1 cellular context compared by ENCODE assay signal in the genomic region with DNA sequence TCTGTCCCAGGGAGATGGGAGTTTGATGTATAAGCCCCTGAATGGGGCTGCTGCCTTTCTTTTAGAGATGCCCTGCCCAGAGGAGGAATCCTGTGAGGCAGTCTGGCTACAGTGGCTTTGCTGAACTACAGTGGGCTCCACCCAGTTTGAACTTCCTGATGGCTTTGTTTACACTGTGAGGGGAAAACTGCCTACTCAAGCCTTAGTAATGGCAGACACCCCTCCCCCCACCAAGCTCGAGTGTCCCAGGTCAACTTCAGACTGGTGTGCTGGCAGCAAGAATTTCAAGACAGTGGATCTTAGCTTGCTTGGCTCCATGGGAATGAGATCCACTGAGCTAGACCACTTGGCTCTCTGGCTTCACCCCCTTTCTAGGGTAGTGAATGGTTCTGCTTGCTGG.
A peak's percentile ranks its signal among the peaks of the same experiment; 100 is the strongest.
TF ChIP-seq lines count a peak whose summit lies in the region.

No MANE protein-coding gene starts in this region.

TF ChIP-seq in K562, 482 proteins besides CTCF, POLR2A, EP300 and RAD21:
- TF ChIP-seq, protein P1, sequence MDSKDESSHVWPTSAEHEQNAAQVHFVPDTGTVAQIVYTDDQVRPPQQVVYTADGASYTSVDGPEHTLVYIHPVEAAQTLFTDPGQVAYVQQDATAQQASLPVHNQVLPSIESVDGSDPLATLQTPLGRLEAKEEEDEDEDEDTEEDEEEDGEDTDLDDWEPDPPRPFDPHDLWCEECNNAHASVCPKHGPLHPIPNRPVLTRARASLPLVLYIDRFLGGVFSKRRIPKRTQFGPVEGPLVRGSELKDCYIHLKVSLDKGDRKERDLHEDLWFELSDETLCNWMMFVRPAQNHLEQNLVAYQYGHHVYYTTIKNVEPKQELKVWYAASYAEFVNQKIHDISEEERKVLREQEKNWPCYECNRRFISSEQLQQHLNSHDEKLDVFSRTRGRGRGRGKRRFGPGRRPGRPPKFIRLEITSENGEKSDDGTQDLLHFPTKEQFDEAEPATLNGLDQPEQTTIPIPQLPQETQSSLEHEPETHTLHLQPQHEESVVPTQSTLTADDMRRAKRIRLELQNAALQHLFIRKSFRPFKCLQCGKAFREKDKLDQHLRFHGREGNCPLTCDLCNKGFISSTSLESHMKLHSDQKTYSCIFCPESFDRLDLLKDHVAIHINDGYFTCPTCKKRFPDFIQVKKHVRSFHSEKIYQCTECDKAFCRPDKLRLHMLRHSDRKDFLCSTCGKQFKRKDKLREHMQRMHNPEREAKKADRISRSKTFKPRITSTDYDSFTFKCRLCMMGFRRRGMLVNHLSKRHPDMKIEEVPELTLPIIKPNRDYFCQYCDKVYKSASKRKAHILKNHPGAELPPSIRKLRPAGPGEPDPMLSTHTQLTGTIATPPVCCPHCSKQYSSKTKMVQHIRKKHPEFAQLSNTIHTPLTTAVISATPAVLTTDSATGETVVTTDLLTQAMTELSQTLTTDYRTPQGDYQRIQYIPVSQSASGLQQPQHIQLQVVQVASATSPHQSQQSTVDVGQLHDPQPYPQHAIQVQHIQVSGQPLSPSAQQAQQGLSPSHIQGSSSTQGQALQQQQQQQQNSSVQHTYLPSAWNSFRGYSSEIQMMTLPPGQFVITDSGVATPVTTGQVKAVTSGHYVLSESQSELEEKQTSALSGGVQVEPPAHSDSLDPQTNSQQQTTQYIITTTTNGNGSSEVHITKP (IDR thresholded peaks at IDR 0.05; ENCODE audit: partially characterized antibody): peak; percentile 83
